In the genomic region with DNA sequence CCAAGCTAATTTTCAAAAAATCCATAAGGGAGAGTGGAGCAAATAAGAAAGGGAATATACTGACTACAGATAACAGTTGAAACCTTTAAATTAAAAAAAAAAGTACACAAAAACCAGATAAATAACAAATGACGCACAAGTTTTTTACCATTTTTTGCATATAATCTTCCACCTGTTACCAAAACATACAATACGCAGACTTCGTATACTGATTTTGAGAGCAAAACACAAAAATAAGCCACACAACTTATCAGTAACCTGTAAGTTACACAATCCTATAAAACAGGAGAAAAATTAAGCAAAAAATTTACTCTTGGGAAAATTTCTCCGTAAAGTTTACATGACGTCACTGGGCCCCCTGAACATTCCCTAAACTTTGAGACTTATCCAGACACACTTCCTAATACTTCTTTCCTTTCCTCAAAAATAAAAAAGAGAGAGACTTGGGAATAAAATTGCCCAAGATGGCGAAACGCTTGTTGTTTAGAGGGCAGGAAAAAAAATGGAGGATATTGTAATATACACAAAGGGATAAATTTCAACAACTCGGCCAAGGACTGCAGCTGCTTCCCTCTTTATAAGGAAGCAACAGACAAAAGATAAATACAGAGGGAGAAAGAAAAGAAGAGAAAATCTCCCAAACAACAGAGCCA, we compare ENCODE assay signal across 8 cellular contexts. TPM values are rescaled to one million over a fixed set of nuclear protein-coding genes. Genes with fewer than 3 reads are reported as not detected.
A peak's percentile ranks its signal among the peaks of the same experiment; 100 is the strongest.
DNase-seq lines count a peak whose midpoint lies in the region; ATAC-seq lines count a peak whose summit lies in the region.

No MANE protein-coding gene starts in this region.

- peaks cover 32% of the 10 kb centered on the region for H3K4me1 ChIP-seq in muscle layer of colon (ENCODE audit: insufficient read depth, low read length)

- no peak for ATAC-seq in GM21825 (IDR thresholded peaks at IDR 0.05; ENCODE audit: unreplicated experiment)
- no peak for ATAC-seq in HG03097 (IDR thresholded peaks at IDR 0.05; ENCODE audit: low FRiP score, unreplicated experiment)

- peak overlapping the region; percentile 99 for H3K9ac ChIP-seq in muscle layer of colon (ENCODE audit: low read length)

- no peaks in the 10 kb centered on the region for H3K27me3 ChIP-seq in muscle layer of colon (ENCODE audit: control insufficient read depth in 1 of 2, insufficient read depth in 2 of 2, low read length in 2 of 2)

- H3K9me3 ChIP-seq in muscle layer of colon (ENCODE audit: low read length) = no peaks in the 10 kb centered on the region

- no peaks in the 10 kb centered on the region for H3K36me3 ChIP-seq in muscle layer of colon (ENCODE audit: insufficient read depth, low read length)

- peak overlapping the region; percentile 84 for H3K27ac ChIP-seq in muscle layer of colon (ENCODE audit: low read depth, low read length)

- H3K4me3 ChIP-seq in muscle layer of colon (ENCODE audit: low read depth in 1 of 2, low read length in 2 of 2) = peak overlapping the region; percentile 24 to 94

- DNase-seq in NCI-H2107 treated with DMSO at 0.1 percent for 48 hours (lab: John Stamatoyannopoulos, UW; ENCODE audit: unreplicated experiment) (peak; percentile 92), NCI-H2107 (lab: John Stamatoyannopoulos, UW) (no peak), NCI-H2227 treated with DMSO at 0.1 percent for 48 hours (lab: John Stamatoyannopoulos, UW) (peak; percentile 96), dermis blood vessel endothelial cell (peak; percentile 8), LoVo (ENCODE audit: low spot score) (no peak)

RNA-seq across cellular contexts. Expression of a gene that starts 1.7 kb away (rescaled TPM):
- total RNA-seq in dermis blood vessel endothelial cell = 132 and 133 TPM in 2 replicates

Comparison
In these comparisons a context has a peak if more than half of its experiments do, and no peak if none do; other contexts are left out.
1. DNase-seq: peak in NCI-H2107 treated with DMSO at 0.1 percent for 48 hours (single experiment), NCI-H2227 treated with DMSO at 0.1 percent for 48 hours (single experiment) and dermis blood vessel endothelial cell (single experiment); none in NCI-H2107 (single experiment) and LoVo (single experiment).